In genomic region chr1:154962238-154962678, GRCh38 we compare ENCODE assay signal across 8 cellular contexts. TPM values are rescaled to one million over a fixed set of nuclear protein-coding genes. Genes with fewer than 3 reads are reported as not detected.
A peak's percentile ranks its signal among the peaks of the same experiment; 100 is the strongest.
DNase-seq lines count a peak whose midpoint lies in the region; ATAC-seq and TF ChIP-seq lines count a peak whose summit lies in the region.

No MANE protein-coding gene starts in this region.

- peak overlapping the region; percentile 87 for H3K4me3 Mint-ChIP-seq in activated CD4-positive, alpha-beta memory T cell treated with anti-CD3 and anti-CD28 coated beads for 36 hours

- peaks cover 31% of the 10 kb centered on the region for H3K4me1 Mint-ChIP-seq in activated CD4-positive, alpha-beta memory T cell treated with anti-CD3 and anti-CD28 coated beads for 36 hours (ENCODE audit: low read depth)

- H3K9me3 Mint-ChIP-seq in activated CD4-positive, alpha-beta memory T cell treated with anti-CD3 and anti-CD28 coated beads for 36 hours: no peaks in the 10 kb centered on the region

- peak overlapping the region; percentile 80 to 99 (median 89) for H3K4me3 ChIP-seq in heart left ventricle
- H3K4me3 ChIP-seq in retinal pigment epithelial cell (ENCODE audit: low read length): peak overlapping the region; percentile 67

- peak overlapping the region; percentile 90 for H3K27ac Mint-ChIP-seq in activated CD4-positive, alpha-beta memory T cell treated with anti-CD3 and anti-CD28 coated beads for 36 hours

- CTCF ChIA-PET in activated CD4-positive, alpha-beta memory T cell treated with anti-CD3 and anti-CD28 coated beads for 36 hours (lab: Charles Lee): interaction anchor here (1.7 to 3.8 kb wide), 7 partner anchors 10 to 55 kb away, joined by 5 to 36 read pairs (median 9); partner anchors contain the start of genes CKS1B and SHC1

- TF ChIP-seq POLR2A in heart left ventricle (IDR thresholded peaks at IDR 0.05): no peak

- TF ChIP-seq CTCF in heart left ventricle (IDR thresholded peaks at IDR 0.05) (no peak), retinal pigment epithelial cell (conservative IDR thresholded peaks at IDR 0.05; ENCODE audit: low read depth, low read length) (no peak)

- H3K36me3 Mint-ChIP-seq in activated CD4-positive, alpha-beta memory T cell treated with anti-CD3 and anti-CD28 coated beads for 36 hours: peaks cover 23% of the 10 kb centered on the region

- no peaks in the 10 kb centered on the region for H3K27me3 ChIP-seq in heart left ventricle

- H3K9me3 ChIP-seq in heart left ventricle: no peaks in the 10 kb centered on the region

- WGBS in heart left ventricle, 4 donors: 6 to 8% (median 6%) methylated on average over 16 of the region's 16 CpGs

- H3K4me1 ChIP-seq in heart left ventricle: peaks cover 0 to 41% (median 23%) of the 10 kb centered on the region in 12 donors

- POLR2A ChIA-PET in activated CD4-positive, alpha-beta memory T cell treated with anti-CD3 and anti-CD28 coated beads for 36 hours (lab: Charles Lee): interaction anchor here (1.1 to 2.7 kb wide), 5 partner anchors 11 to 37 kb away, joined by 3 to 15 read pairs (median 8); partner anchors contain the start of genes CKS1B and PMVK

- peak; percentile 2 for ATAC-seq in HG03139 (IDR thresholded peaks at IDR 0.05; ENCODE audit: unreplicated experiment)
- ATAC-seq in heart left ventricle: peak in 3 of 4 donors; percentile 5 to 30 (median 14)
- no peak for ATAC-seq in HG03469 (IDR thresholded peaks at IDR 0.05; ENCODE audit: unreplicated experiment)

- intact Hi-C loops in activated CD4-positive, alpha-beta memory T cell treated with anti-CD3 and anti-CD28 coated beads for 36 hours (cut with micrococcal nuclease): loop anchor here (1.0 kb wide), 1 partner anchor 55 kb away; no protein-coding TSS in a partner anchor
- intact Hi-C loops in heart left ventricle (cut with DNase I): loop anchor here in 9 of 10 donors (5.0 to 10.0 kb wide), 7 partner anchors 35 to 123 kb away; partner anchors contain the start of genes EFNA4 (in 3 of the 9), ADAM15 (in 1 of the 9) and ZBTB7B (in 1 of the 9)

- H3K27me3 Mint-ChIP-seq in activated CD4-positive, alpha-beta memory T cell treated with anti-CD3 and anti-CD28 coated beads for 36 hours: no peaks in the 10 kb centered on the region

- peaks cover 4 to 70% (median 57%) of the 10 kb centered on the region in 9 donors for H3K36me3 ChIP-seq in heart left ventricle

- H3K27ac ChIP-seq in heart left ventricle: peak overlapping the region; percentile 94 to 100 (median 99)

- DNase-seq in NCI-H2107 treated with DMSO at 0.1 percent for 48 hours (lab: John Stamatoyannopoulos, UW; ENCODE audit: unreplicated experiment): peak; percentile 28
- no peak for DNase-seq in NCI-H2107 (lab: John Stamatoyannopoulos, UW)
- no peak for DNase-seq in activated CD4-positive, alpha-beta memory T cell treated with anti-CD3 and anti-CD28 coated beads for 36 hours
- DNase-seq in heart left ventricle: peak in 1 of 5 donors; percentile 34
- no peak for DNase-seq in retinal pigment epithelial cell (ENCODE audit: low read depth)
- DNase-seq in H4 (ENCODE audit: low spot score): no peak

RNA-seq across cellular contexts. Expression of gene PYGO2, which starts 0.7 kb away (rescaled TPM):
- total RNA-seq in activated CD4-positive, alpha-beta memory T cell treated with anti-CD3 and anti-CD28 coated beads for 36 hours: 10 to 100 TPM; 31.5 to 32.4 TPM
- 10 to 100 TPM; 10.7 to 19.2 (median 16.3) TPM for total RNA-seq in heart left ventricle
- polyA plus RNA-seq in heart left ventricle: 10 to 100 TPM in 1 of 2 donors, 1 to 10 TPM in 1; 9.7 to 18.0 TPM
- 18.0 TPM in 2 replicates for total RNA-seq in H4 (2014; rRNA removed; shearing (Covaris generic))

RNA-seq across cellular contexts. Expression of gene PBXIP1, which starts 6.4 kb away (rescaled TPM):
- 10 to 100 TPM; 55.9 to 57.3 TPM for total RNA-seq in activated CD4-positive, alpha-beta memory T cell treated with anti-CD3 and anti-CD28 coated beads for 36 hours
- total RNA-seq in heart left ventricle: 10 to 100 TPM; 38.2 to 70.4 (median 51.7) TPM
- polyA plus RNA-seq in heart left ventricle: 10 to 100 TPM; 36.9 to 38.2 TPM
- total RNA-seq in H4 (2014; rRNA removed; shearing (Covaris generic)): 22.8 and 31.2 TPM in 2 replicates

RNA-seq across cellular contexts. Expression of gene SHC1, which starts 8.3 kb away (rescaled TPM):
- 10 to 100 TPM; 43.4 to 46.5 TPM for total RNA-seq in activated CD4-positive, alpha-beta memory T cell treated with anti-CD3 and anti-CD28 coated beads for 36 hours
- total RNA-seq in heart left ventricle: 100 to 1,000 TPM in 1 of 9 donors, 10 to 100 TPM in 8; 38.8 to 115 (median 62.4) TPM
- polyA plus RNA-seq in heart left ventricle: 10 to 100 TPM; 23.6 to 93.7 TPM
- total RNA-seq in H4 (2014; rRNA removed; shearing (Covaris generic)): 163 and 170 TPM in 2 replicates

RNA-seq across cellular contexts. Expression of gene CKS1B, which starts 12.2 kb away (rescaled TPM):
- total RNA-seq in activated CD4-positive, alpha-beta memory T cell treated with anti-CD3 and anti-CD28 coated beads for 36 hours: 100 to 1,000 TPM; 197 to 205 TPM
- 10 to 100 TPM; 11.0 to 30.0 (median 16.7) TPM for total RNA-seq in heart left ventricle
- 10 to 100 TPM in 1 of 2 donors, 1 to 10 TPM in 1; 6.8 to 48.9 TPM for polyA plus RNA-seq in heart left ventricle
- total RNA-seq in H4 (2014; rRNA removed; shearing (Covaris generic)): 170 and 248 TPM in 2 replicates

RNA-seq across cellular contexts. Expression of gene FLAD1, which starts 20.9 kb away (rescaled TPM):
- total RNA-seq in activated CD4-positive, alpha-beta memory T cell treated with anti-CD3 and anti-CD28 coated beads for 36 hours: 10 to 100 TPM; 45.4 to 49.4 TPM
- 10 to 100 TPM; 19.4 to 35.0 (median 27.4) TPM for total RNA-seq in heart left ventricle
- polyA plus RNA-seq in heart left ventricle: 10 to 100 TPM; 22.3 to 50.7 TPM
- total RNA-seq in H4 (2014; rRNA removed; shearing (Covaris generic)): 31.4 and 37.9 TPM in 2 replicates
